24 cellular contexts compared by ENCODE assay signal in the genomic region with DNA sequence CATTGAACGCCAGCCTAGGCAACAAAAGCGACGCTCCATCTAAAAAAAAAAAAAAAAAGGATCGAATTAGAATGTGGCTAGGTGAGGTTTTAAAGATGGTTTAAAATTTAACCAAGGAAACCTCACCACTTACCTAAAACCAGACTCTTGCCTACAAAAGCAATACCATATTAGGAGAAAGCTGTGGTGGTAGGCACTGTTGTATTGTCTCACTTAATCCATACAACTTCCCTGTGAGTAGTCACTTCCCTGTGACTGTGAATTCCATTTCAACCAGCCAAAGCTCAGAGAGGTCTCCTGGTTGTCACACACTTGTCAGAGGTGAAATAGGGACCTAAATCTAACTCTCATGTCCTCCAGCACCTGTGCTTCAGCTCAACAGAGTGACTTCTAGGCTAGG.
"Had no signal": no experiment of that assay in that cellular context is flagged by ENCODE, and none has a peak within 500 bp of the region (broad histone marks: within the 10 kb centered on the region; RNA-seq: fewer than 3 reads in every experiment).

No MANE protein-coding gene starts in this region.

- H3K4me1 ChIP-seq: heart left ventricle had no signal

- DNase-seq: activated CD4-positive, alpha-beta memory T cell treated with anti-CD3 and anti-CD28 coated beads for 36 hours; activated CD4-positive, alpha-beta T cell treated with anti-CD3 and anti-CD28 coated beads for 36 hours; activated CD4-positive, alpha-beta T cell treated with anti-CD3 and anti-CD28 coated beads, Interleukin-2, amount 10 ng/mL, durations not matched to agents 24 days and 14 days; activated CD4-positive, CD25-positive, alpha-beta regulatory T cell; activated CD4-positive, CD25-positive, alpha-beta regulatory T cell treated with anti-CD3 and anti-CD28 coated beads, Interleukin-2, amount 50 U/mL, for 72 hours; activated CD8-positive, alpha-beta memory T cell treated with anti-CD3 and anti-CD28 coated beads, Interleukin-2, amount 10 ng/mL, durations not matched to agents 7 days and 5 days; activated CD8-positive, alpha-beta memory T cell treated with anti-CD3 and anti-CD28 coated beads, Interleukin-2, amount 50 U/mL, for 4 hours; activated CD8-positive, alpha-beta T cell treated with anti-CD3 and anti-CD28 coated beads, Interleukin-2, amount 10 ng/mL, durations not matched to agents 7 days and 5 days; activated gamma-delta T cell; activated naive CD4-positive, alpha-beta T cell treated with anti-CD3 and anti-CD28 coated beads, Interleukin-2, amount 50 U/mL, for 16 hours; activated naive CD4-positive, alpha-beta T cell treated with Interleukin-2 at 50 U/mL for 16 hours; activated T-cell treated with anti-CD3 and anti-CD28 coated beads, Interleukin-2, amount 50 U/mL, for 1 hour; activated T-cell treated with anti-CD3 and anti-CD28 coated beads, Interleukin-2, amount 50 U/mL, for 72 hours; amniotic stem cell; anterior cingulate cortex; brain microvascular endothelial cell; dorsolateral prefrontal cortex; effector memory CD4-positive, alpha-beta T cell; endodermal cell; foreskin fibroblast; glutamatergic neuron; heart left ventricle; T-helper 2 cell had no signal

- H3K4me3 ChIP-seq: coronary artery, dorsolateral prefrontal cortex, heart left ventricle had no signal

- H3K36me3 ChIP-seq: brain microvascular endothelial cell, heart left ventricle had no signal

- H3K27ac ChIP-seq: brain microvascular endothelial cell, coronary artery, heart left ventricle had no signal

- H3K27me3 ChIP-seq: brain microvascular endothelial cell had no signal
